In the genomic region with DNA sequence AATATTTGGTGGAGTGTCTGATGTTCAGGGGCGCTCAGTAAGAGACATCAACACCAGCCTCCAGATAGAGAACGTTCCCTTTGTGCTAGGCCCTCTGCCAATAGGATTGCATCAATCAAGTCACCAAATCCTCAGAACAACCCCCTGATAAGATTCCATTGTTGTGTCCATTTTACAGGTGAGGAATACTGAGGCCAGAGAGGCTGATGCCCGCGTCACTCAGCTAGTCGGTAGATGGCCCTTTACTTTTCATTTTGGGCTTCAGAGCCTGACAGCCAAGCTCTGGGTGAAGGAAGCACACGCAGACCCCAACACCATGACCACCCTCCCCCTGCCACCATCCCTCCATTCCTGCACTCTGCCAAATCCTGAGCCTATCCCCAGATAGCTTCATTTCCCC, we compare ENCODE assay signal across 1 cellular context.
TF ChIP-seq lines count a peak whose summit lies in the region.

No MANE protein-coding gene starts in this region.

TF ChIP-seq in H1, 55 proteins besides CTCF, POLR2A, EP300 and RAD21:
- TF ChIP-seq KDM1A (IDR thresholded peaks at IDR 0.05; ENCODE audit: borderline replicate concordance, low read length) = peak; percentile 85; the same call in 1 of the 2 replicates
- no peak for TF ChIP-seq BACH1 (IDR thresholded peaks at IDR 0.05; ENCODE audit: low read length)
